ENCODE assay signal across 8 cellular contexts in genomic region chr15:85380217-85380859, GRCh38. TPM values are rescaled to one million over a fixed set of nuclear protein-coding genes. Genes with fewer than 3 reads are reported as not detected.
DNase-seq lines count a peak whose midpoint lies in the region; ATAC-seq and TF ChIP-seq lines count a peak whose summit lies in the region.

TSS of gene AKAP13 (plus strand) at chr15:85380603. CDS start at chr15:85485721, 105,118 bp downstream.

- CTCF ChIA-PET in GM10248 (lab: Yijun Ruan, JAX), result interaction anchor here (1.0 to 1.5 kb wide), 4 partner anchors 15 to 84 kb away, joined by 3 to 6 read pairs (median 5); no protein-coding TSS in a partner anchor
- CTCF ChIA-PET in SK-N-SH (lab: Yijun Ruan, JAX), result interaction anchor here (0.9 kb wide), 1 partner anchor 90 kb away, joined by 3 read pairs; no protein-coding TSS in a partner anchor

- peaks cover 44% of the 10 kb centered on the region for H3K79me2 ChIP-seq in SK-N-SH (ENCODE audit: insufficient read depth)

- H2AFZ ChIP-seq in SK-N-SH (ENCODE audit: low read depth), result peak within 1 kb of the TSS; percentile 94

- peak; percentile 96 for DNase-seq in GM10248 (ENCODE audit: extremely low spot score)
- peak; percentile 94 for DNase-seq in NCI-H1092 (lab: John Stamatoyannopoulos, UW)
- peak; percentile 95 for DNase-seq in SK-N-SH
- peak; percentile 92 for DNase-seq in activated naive CD4-positive, alpha-beta T cell treated with anti-CD3 and anti-CD28 coated beads, Interleukin-2, amount 50 U/mL, for 16 hours
- peak; percentile 100 for DNase-seq in glomerular visceral epithelial cell (ENCODE audit: extremely low spot score)
- DNase-seq in omental fat pad (ENCODE audit: low spot score), result peak; percentile 88

- H3K4me3 ChIP-seq in SK-N-SH (ENCODE audit: low read depth in 2 of 2, low read length in 1 of 2), result peak within 1 kb of the TSS; percentile 79 to 81

- peak; percentile 87 for ATAC-seq in HG02610 (IDR thresholded peaks at IDR 0.05; ENCODE audit: unreplicated experiment)
- ATAC-seq in omental fat pad (ENCODE audit: low FRiP score), result peak; percentile 94

- H3F3A ChIP-seq in SK-N-SH (replicated peaks; ENCODE audit: insufficient read depth), result peaks cover 4% of the 10 kb centered on the region

- H3K9me3 ChIP-seq in SK-N-SH, result no peaks in the 10 kb centered on the region

- TF ChIP-seq EP300 in SK-N-SH (IDR thresholded peaks at IDR 0.05; ENCODE audit: borderline replicate concordance in 1 of 2, low read depth in 1 of 2, low read length in 1 of 2), result peak in 1 of 2 experiments; percentile 33; a peak in 1 of 4 replicates

- no peak for TF ChIP-seq RAD21 in SK-N-SH (IDR thresholded peaks at IDR 0.05; ENCODE audit: low read length)

- TF ChIP-seq CTCF in GM10248 (IDR thresholded peaks at IDR 0.05; ENCODE audit: control extremely low read depth, extremely low read depth, low read depth, missing control alignments), result no peak
- no peak for TF ChIP-seq CTCF in SK-N-SH (IDR thresholded peaks at IDR 0.05)
- TF ChIP-seq CTCF in omental fat pad (IDR thresholded peaks at IDR 0.05), result no peak

- peak within 1 kb of the TSS; percentile 87 to 92 for H3K27ac ChIP-seq in SK-N-SH (ENCODE audit: low read depth in 2 of 2, low read length in 1 of 2)
- H3K27ac ChIP-seq in temporal lobe (ENCODE audit: low read depth, low read length), result no peak within 1 kb of the TSS

- H3K4me2 ChIP-seq in SK-N-SH, result peak within 1 kb of the TSS; percentile 71

- WGBS in SK-N-SH (ENCODE audit: low lambda C conversion rate), result 2% methylated on average over 24 of the region's 57 CpGs

- POLR2A ChIA-PET in GM10248 (lab: Yijun Ruan, JAX), result interaction anchor here (0.7 to 1.1 kb wide), 5 partner anchors 19 to 205 kb away, joined by 3 to 5 read pairs (median 3); no protein-coding TSS in a partner anchor
- POLR2A ChIA-PET in SK-N-SH (lab: Yijun Ruan, JAX), result interaction anchor here (0.7 kb wide), 1 partner anchor 25 kb away, joined by 3 read pairs; no protein-coding TSS in a partner anchor

- H3K27me3 ChIP-seq in SK-N-SH (ENCODE audit: insufficient read depth), result no peaks in the 10 kb centered on the region

- peaks cover 6 to 12% of the 10 kb centered on the region in 2 experiments; a peak in 3 of 4 replicates for H3K4me1 ChIP-seq in SK-N-SH (ENCODE audit: control insufficient read depth in 1 of 2, insufficient read depth in 2 of 2, low read depth in 1 of 2, low read length in 1 of 2)

- H4K20me1 ChIP-seq in SK-N-SH (ENCODE audit: insufficient read depth), result peaks cover 36% of the 10 kb centered on the region

- H3K36me3 ChIP-seq in SK-N-SH (replicated peaks in 1 of 2; ENCODE audit: control insufficient read depth in 1 of 2, insufficient read depth in 2 of 2, low read length in 1 of 2), result no peaks in the 10 kb centered on the region

- no peaks in the 10 kb centered on the region for H3K9me2 ChIP-seq in SK-N-SH

- H3K9ac ChIP-seq in SK-N-SH, result peak within 1 kb of the TSS; percentile 78

TF ChIP-seq in SK-N-SH, 30 proteins besides CTCF, POLR2A, EP300 and RAD21:
- peak; percentile 70; the same call in 1 of the 2 replicates for TF ChIP-seq TAF1 (IDR thresholded peaks at IDR 0.05; ENCODE audit: borderline replicate concordance, low read depth, low read length)
- TF ChIP-seq PBX3 (IDR thresholded peaks at IDR 0.05), result peak; percentile 98
- TF ChIP-seq CHD2 (IDR thresholded peaks at IDR 0.05; ENCODE audit: low read length, partially characterized antibody), result peak; percentile 64
- peak; percentile 80 for TF ChIP-seq MXI1 (IDR thresholded peaks at IDR 0.05; ENCODE audit: low read depth, low read length)
- 0 out of 2 replicates have a peak, but pooled peaks have one; percentile 10 for TF ChIP-seq SMC3 (IDR thresholded peaks at IDR 0.05; ENCODE audit: low read depth, low read length)
- TF ChIP-seq NFIC (IDR thresholded peaks at IDR 0.05; ENCODE audit: borderline replicate concordance), result no peak
- no peak for TF ChIP-seq JUND (IDR thresholded peaks at IDR 0.05)
- TF ChIP-seq POLR2AphosphoS5 (IDR thresholded peaks at IDR 0.05; ENCODE audit: low read depth, low read length), result peak; percentile 70; the same call in 1 of the 2 replicates
- TF ChIP-seq RFX5 (IDR thresholded peaks at IDR 0.05; ENCODE audit: low read length), result peak; percentile 98
- TF ChIP-seq YY1 (IDR thresholded peaks at IDR 0.05; ENCODE audit: low read depth), result no peak
- peak; percentile 76 for TF ChIP-seq IRF3 (IDR thresholded peaks at IDR 0.05; ENCODE audit: low read depth, low read length)

RNA-seq across cellular contexts. Expression of gene AKAP13, which starts in this region (rescaled TPM):
- polyA plus RNA-seq in SK-N-SH (2012; rRNA removed), result 6.7 and 8.4 TPM in 2 replicates
- 4.2 and 4.7 TPM in 2 replicates for polyA plus RNA-seq in SK-N-SH (2012; cell fraction: cytosol; rRNA removed)
- polyA plus RNA-seq in SK-N-SH (2012; cell fraction: nucleus; rRNA removed), result 33.8 and 50.9 TPM in 2 replicates
- total RNA-seq in omental fat pad, result 100 to 1,000 TPM; 162 to 301 (median 216) TPM
- total RNA-seq in temporal lobe, result 49.2 TPM
